In the genomic region with DNA sequence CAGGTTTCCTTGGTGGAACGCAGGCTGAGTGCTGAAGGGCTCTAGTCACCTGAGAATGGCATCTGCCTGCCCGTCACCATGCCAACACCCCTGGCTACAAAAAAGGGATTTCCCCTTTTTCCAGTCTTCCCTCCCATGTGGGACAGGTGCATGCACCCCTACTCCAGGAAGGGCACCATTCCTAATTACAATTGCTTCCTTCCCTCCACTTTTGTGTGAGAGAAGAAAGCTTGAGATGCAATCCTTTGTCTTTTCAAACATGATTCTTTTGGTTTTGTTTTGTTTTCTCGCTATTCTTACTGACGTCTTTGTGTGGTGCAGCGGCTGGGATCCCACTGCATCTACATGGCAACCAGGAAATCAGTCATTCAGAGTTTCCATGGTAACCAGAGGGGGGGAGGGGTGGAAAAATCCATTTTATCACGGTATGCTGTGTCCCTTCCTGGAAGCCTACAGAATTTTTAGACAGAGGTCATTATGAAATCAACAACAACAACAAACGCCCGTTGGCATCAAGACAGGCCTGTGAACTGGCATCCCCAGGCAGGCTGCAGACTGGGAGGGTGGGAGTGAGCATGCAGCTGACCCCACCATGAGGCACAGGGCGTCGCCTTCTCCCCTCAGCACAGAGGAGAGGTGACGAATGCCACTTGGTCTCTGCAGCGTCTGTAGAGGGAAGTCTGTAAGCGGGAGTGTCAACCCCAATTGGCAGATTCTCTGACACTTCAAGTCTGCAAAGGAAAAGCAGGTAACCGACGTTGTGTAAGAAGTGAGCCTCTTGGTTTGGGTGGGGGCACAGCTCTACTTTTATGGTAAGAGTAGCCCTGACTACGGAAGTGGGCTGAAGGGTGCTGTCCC, we compare ENCODE assay signal across 1 cellular context.
A peak's percentile ranks its signal among the peaks of the same experiment; 100 is the strongest.
TF ChIP-seq lines count a peak whose summit lies in the region.

No MANE protein-coding gene starts in this region.

TF ChIP-seq in GM12878, 131 proteins besides CTCF, POLR2A, EP300 and RAD21 (continued from another document):
- TF ChIP-seq, protein P1, sequence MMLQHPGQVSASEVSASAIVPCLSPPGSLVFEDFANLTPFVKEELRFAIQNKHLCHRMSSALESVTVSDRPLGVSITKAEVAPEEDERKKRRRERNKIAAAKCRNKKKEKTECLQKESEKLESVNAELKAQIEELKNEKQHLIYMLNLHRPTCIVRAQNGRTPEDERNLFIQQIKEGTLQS (IDR thresholded peaks at IDR 0.05; ENCODE audit: borderline replicate concordance, extremely low read depth, low read depth, low read length): no peak
- TF ChIP-seq MYC (IDR thresholded peaks at IDR 0.05; ENCODE audit: insufficient read depth, insufficient read length, insufficient replicate concordance, low read length, severe bottlenecking): no peak
- TF ChIP-seq ZSCAN29 (IDR thresholded peaks at IDR 0.05): no peak
- 0 out of 2 replicates have a peak, but pooled peaks have one; percentile 16 for TF ChIP-seq HDGF (IDR thresholded peaks at IDR 0.05)
- no peak for TF ChIP-seq TARDBP (IDR thresholded peaks at IDR 0.05; ENCODE audit: borderline replicate concordance)
- TF ChIP-seq BMI1 (IDR thresholded peaks at IDR 0.05; ENCODE audit: borderline replicate concordance): peak; percentile 100
- no peak for TF ChIP-seq ZNF217 (IDR thresholded peaks at IDR 0.05)
- TF ChIP-seq, protein P2, sequence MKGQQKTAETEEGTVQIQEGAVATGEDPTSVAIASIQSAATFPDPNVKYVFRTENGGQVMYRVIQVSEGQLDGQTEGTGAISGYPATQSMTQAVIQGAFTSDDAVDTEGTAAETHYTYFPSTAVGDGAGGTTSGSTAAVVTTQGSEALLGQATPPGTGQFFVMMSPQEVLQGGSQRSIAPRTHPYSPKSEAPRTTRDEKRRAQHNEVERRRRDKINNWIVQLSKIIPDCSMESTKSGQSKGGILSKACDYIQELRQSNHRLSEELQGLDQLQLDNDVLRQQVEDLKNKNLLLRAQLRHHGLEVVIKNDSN (IDR thresholded peaks at IDR 0.05; ENCODE audit: borderline replicate concordance, extremely low read length, insufficient read depth, low read depth, low read length): no peak
- TF ChIP-seq NR2C2 (IDR thresholded peaks at IDR 0.05; ENCODE audit: borderline replicate concordance, control insufficient read depth, insufficient read length, low read depth): no peak
- TF ChIP-seq, protein P3, sequence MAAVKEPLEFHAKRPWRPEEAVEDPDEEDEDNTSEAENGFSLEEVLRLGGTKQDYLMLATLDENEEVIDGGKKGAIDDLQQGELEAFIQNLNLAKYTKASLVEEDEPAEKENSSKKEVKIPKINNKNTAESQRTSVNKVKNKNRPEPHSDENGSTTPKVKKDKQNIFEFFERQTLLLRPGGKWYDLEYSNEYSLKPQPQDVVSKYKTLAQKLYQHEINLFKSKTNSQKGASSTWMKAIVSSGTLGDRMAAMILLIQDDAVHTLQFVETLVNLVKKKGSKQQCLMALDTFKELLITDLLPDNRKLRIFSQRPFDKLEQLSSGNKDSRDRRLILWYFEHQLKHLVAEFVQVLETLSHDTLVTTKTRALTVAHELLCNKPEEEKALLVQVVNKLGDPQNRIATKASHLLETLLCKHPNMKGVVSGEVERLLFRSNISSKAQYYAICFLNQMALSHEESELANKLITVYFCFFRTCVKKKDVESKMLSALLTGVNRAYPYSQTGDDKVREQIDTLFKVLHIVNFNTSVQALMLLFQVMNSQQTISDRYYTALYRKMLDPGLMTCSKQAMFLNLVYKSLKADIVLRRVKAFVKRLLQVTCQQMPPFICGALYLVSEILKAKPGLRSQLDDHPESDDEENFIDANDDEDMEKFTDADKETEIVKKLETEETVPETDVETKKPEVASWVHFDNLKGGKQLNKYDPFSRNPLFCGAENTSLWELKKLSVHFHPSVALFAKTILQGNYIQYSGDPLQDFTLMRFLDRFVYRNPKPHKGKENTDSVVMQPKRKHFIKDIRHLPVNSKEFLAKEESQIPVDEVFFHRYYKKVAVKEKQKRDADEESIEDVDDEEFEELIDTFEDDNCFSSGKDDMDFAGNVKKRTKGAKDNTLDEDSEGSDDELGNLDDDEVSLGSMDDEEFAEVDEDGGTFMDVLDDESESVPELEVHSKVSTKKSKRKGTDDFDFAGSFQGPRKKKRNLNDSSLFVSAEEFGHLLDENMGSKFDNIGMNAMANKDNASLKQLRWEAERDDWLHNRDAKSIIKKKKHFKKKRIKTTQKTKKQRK (IDR thresholded peaks at IDR 0.05; ENCODE audit: low read depth, low read length): no peak
- 0 out of 2 replicates have a peak, but pooled peaks have one; percentile 18 for TF ChIP-seq ESRRA (IDR thresholded peaks at IDR 0.05; ENCODE audit: low read length)
- TF ChIP-seq RFX5 (IDR thresholded peaks at IDR 0.05; ENCODE audit: low read depth, low read length): 0 out of 2 replicates have a peak, but pooled peaks have one; percentile 50
- TF ChIP-seq IKZF2 (IDR thresholded peaks at IDR 0.05): peak; percentile 80 to 85
- TF ChIP-seq TCF3 (IDR thresholded peaks at IDR 0.05; ENCODE audit: borderline replicate concordance, insufficient read depth, low read depth, low read length): no peak
- no peak for TF ChIP-seq HDAC2 (IDR thresholded peaks at IDR 0.05)
- peak; percentile 57 for TF ChIP-seq CREB1 (IDR thresholded peaks at IDR 0.05; ENCODE audit: low read depth)
- no peak for TF ChIP-seq SREBF1 (IDR thresholded peaks at IDR 0.05; ENCODE audit: low read length)
- no peak for TF ChIP-seq CHD4 (IDR thresholded peaks at IDR 0.05)
- no peak; the same call in 1 of the 2 replicates for TF ChIP-seq MYB (IDR thresholded peaks at IDR 0.05; ENCODE audit: borderline replicate concordance, low read depth, low read length)
- peak; percentile 50; the same call in 1 of the 2 replicates for TF ChIP-seq PML (IDR thresholded peaks at IDR 0.05; ENCODE audit: low read length)
- peak; percentile 66; the same call in 1 of the 2 replicates for TF ChIP-seq ZNF207 (IDR thresholded peaks at IDR 0.05; ENCODE audit: borderline replicate concordance)
- TF ChIP-seq, protein P4, sequence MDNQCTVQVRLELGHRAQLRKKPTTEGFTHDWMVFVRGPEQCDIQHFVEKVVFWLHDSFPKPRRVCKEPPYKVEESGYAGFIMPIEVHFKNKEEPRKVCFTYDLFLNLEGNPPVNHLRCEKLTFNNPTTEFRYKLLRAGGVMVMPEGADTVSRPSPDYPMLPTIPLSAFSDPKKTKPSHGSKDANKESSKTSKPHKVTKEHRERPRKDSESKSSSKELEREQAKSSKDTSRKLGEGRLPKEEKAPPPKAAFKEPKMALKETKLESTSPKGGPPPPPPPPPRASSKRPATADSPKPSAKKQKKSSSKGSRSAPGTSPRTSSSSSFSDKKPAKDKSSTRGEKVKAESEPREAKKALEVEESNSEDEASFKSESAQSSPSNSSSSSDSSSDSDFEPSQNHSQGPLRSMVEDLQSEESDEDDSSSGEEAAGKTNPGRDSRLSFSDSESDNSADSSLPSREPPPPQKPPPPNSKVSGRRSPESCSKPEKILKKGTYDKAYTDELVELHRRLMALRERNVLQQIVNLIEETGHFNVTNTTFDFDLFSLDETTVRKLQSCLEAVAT (IDR thresholded peaks at IDR 0.05): peak; percentile 76
- TF ChIP-seq TAF1 (IDR thresholded peaks at IDR 0.05; ENCODE audit: borderline replicate concordance, low read depth, low read length): peak; percentile 41; the same call in 1 of the 2 replicates
- TF ChIP-seq, protein P5, sequence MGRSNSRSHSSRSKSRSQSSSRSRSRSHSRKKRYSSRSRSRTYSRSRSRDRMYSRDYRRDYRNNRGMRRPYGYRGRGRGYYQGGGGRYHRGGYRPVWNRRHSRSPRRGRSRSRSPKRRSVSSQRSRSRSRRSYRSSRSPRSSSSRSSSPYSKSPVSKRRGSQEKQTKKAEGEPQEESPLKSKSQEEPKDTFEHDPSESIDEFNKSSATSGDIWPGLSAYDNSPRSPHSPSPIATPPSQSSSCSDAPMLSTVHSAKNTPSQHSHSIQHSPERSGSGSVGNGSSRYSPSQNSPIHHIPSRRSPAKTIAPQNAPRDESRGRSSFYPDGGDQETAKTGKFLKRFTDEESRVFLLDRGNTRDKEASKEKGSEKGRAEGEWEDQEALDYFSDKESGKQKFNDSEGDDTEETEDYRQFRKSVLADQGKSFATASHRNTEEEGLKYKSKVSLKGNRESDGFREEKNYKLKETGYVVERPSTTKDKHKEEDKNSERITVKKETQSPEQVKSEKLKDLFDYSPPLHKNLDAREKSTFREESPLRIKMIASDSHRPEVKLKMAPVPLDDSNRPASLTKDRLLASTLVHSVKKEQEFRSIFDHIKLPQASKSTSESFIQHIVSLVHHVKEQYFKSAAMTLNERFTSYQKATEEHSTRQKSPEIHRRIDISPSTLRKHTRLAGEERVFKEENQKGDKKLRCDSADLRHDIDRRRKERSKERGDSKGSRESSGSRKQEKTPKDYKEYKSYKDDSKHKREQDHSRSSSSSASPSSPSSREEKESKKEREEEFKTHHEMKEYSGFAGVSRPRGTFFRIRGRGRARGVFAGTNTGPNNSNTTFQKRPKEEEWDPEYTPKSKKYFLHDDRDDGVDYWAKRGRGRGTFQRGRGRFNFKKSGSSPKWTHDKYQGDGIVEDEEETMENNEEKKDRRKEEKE (IDR thresholded peaks at IDR 0.05): no peak
- no peak for TF ChIP-seq RELA (IDR thresholded peaks at IDR 0.05; ENCODE audit: borderline replicate concordance, partially characterized antibody)
TF ChIP-seq in GM12878: peak in this region for 61.
